In genomic region chr7:95772771-95773581, GRCh38 we compare ENCODE assay signal across 8 cellular contexts. TPM values are rescaled to one million over a fixed set of nuclear protein-coding genes. Genes with fewer than 3 reads are reported as not detected.
A peak's percentile ranks its signal among the peaks of the same experiment; 100 is the strongest.
DNase-seq lines count a peak whose midpoint lies in the region; ATAC-seq and TF ChIP-seq lines count a peak whose summit lies in the region.

No MANE protein-coding gene starts in this region.

- CTCF ChIA-PET in CD8-positive, alpha-beta T cell (lab: Charles Lee): no interaction called here

- H3K9me3 ChIP-seq in endocrine pancreas (ENCODE audit: control insufficient read depth, low read length) (no peaks in the 10 kb centered on the region), uterus (no peaks in the 10 kb centered on the region)
- H3K9me3 ChIP-seq in CD8-positive, alpha-beta T cell (ENCODE audit: low read length): no peaks in the 10 kb centered on the region

- H3K4me3 ChIP-seq in endocrine pancreas (ENCODE audit: control insufficient read depth, insufficient read depth, low read length) (peak overlapping the region; percentile 88), uterus (peak overlapping the region; percentile 55 to 62)
- no peak overlapping the region for H3K4me3 ChIP-seq in CD8-positive, alpha-beta T cell (ENCODE audit: low read depth, low read length)

- POLR2A ChIA-PET in CD8-positive, alpha-beta T cell (lab: Charles Lee): no interaction called here

- H3K36me3 ChIP-seq in endocrine pancreas (ENCODE audit: control insufficient read depth, insufficient read depth, low read length) (no peaks in the 10 kb centered on the region), uterus (no peaks in the 10 kb centered on the region)
- H3K36me3 ChIP-seq in CD8-positive, alpha-beta T cell (ENCODE audit: insufficient read depth, low read length): no peaks in the 10 kb centered on the region

- H3K4me1 ChIP-seq in endocrine pancreas (ENCODE audit: control insufficient read depth, insufficient read depth, low read length): peaks cover 9% of the 10 kb centered on the region
- H3K4me1 ChIP-seq in uterus: no peaks in the 10 kb centered on the region
- no peaks in the 10 kb centered on the region for H3K4me1 ChIP-seq in CD8-positive, alpha-beta T cell (ENCODE audit: insufficient read depth, low read length)

- peak; percentile 62 for DNase-seq in NCI-H2227 (lab: John Stamatoyannopoulos, UW; ENCODE audit: unreplicated experiment)
- peak; percentile 38 for DNase-seq in midbrain (lab: John Stamatoyannopoulos, UW)
- DNase-seq in uterus: peak; percentile 20 to 35
- no peak for DNase-seq in NCI-H2196 (lab: John Stamatoyannopoulos, UW; ENCODE audit: unreplicated experiment)
- no peak for DNase-seq in CD8-positive, alpha-beta T cell
- no peak for DNase-seq in T-helper 9 cell

- intact Hi-C loops in uterus (cut with DNase I; ENCODE audit: low total_unique reads): no loop called here
- intact Hi-C loops in CD8-positive, alpha-beta T cell (cut with DNase I, micrococcal nuclease): no loop called here

- H3K27me3 ChIP-seq in endocrine pancreas (ENCODE audit: control insufficient read depth, insufficient read depth, low read length) (no peaks in the 10 kb centered on the region), uterus (no peaks in the 10 kb centered on the region)
- no peaks in the 10 kb centered on the region for H3K27me3 ChIP-seq in CD8-positive, alpha-beta T cell (ENCODE audit: insufficient read depth, low read length)

- no peak for TF ChIP-seq CTCF in uterus (IDR thresholded peaks at IDR 0.05)
- no peak for TF ChIP-seq CTCF in CD8-positive, alpha-beta T cell (IDR thresholded peaks at IDR 0.05)

- peaks cover 28% of the 10 kb centered on the region for H3K27me3 Mint-ChIP-seq in CD8-positive, alpha-beta T cell (ENCODE audit: low read depth)

- no peaks in the 10 kb centered on the region for H3K36me3 Mint-ChIP-seq in CD8-positive, alpha-beta T cell

- peak; percentile 18 for ATAC-seq in GM18870 (IDR thresholded peaks at IDR 0.05; ENCODE audit: unreplicated experiment)
- ATAC-seq in CD8-positive, alpha-beta T cell: no peak

- TF ChIP-seq POLR2A in uterus (IDR thresholded peaks at IDR 0.05): no peak

- no peak overlapping the region for H3K27ac ChIP-seq in uterus
- no peak overlapping the region for H3K27ac ChIP-seq in CD8-positive, alpha-beta T cell (ENCODE audit: low read depth, low read length)

- H3K9me3 Mint-ChIP-seq in CD8-positive, alpha-beta T cell: no peaks in the 10 kb centered on the region

- no peak overlapping the region for H3K27ac Mint-ChIP-seq in CD8-positive, alpha-beta T cell

- H3K4me1 Mint-ChIP-seq in CD8-positive, alpha-beta T cell (ENCODE audit: low read depth): peaks cover 5% of the 10 kb centered on the region

- peak overlapping the region; percentile 77 for H3K9ac ChIP-seq in endocrine pancreas (ENCODE audit: control insufficient read depth, insufficient read depth, low read length)

- no peak overlapping the region for H3K4me3 Mint-ChIP-seq in CD8-positive, alpha-beta T cell

RNA-seq across cellular contexts. Expression of gene DYNC1I1, which starts 0.6 kb away (rescaled TPM):
- total RNA-seq in uterus: 10 to 100 TPM in 2 of 4 donors, 1 to 10 TPM in 2; 1.9 to 17.9 (median 8.7) TPM
- total RNA-seq in CD8-positive, alpha-beta T cell: not detected

Comparison
In these comparisons a context has a peak if more than half of its experiments do, and no peak if none do; other contexts are left out.
1. DNase-seq: peak in NCI-H2227 (single experiment), midbrain (single experiment) and uterus (2 of 2); none in NCI-H2196 (single experiment), CD8-positive, alpha-beta T cell (0 of 7) and T-helper 9 cell (single experiment).